In the genomic region with DNA sequence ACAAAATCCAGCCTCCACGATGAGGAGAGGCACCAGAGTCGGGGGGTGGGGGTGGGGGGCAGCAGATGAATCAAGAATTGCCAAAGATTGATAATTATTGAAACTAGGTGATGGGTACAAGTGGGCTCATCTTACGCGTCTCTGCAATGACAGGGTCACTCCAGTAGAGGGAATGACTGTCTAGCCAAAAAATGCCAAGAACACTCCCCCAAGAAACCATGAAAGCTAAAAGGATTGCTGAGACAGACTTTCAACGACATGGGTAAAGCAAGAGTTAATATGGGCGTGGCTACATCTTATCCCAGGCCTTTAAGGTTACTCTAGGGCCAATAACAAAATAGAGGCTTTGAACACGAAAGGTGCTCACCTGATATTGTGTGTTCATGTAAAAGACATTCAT, we compare ENCODE assay signal across 11 cellular contexts.
A peak's percentile ranks its signal among the peaks of the same experiment; 100 is the strongest.
DNase-seq lines count a peak whose midpoint lies in the region; ATAC-seq and TF ChIP-seq lines count a peak whose summit lies in the region.
"Had no signal": no experiment of that assay in that cellular context is flagged by ENCODE, and none has a peak within 500 bp of the region (broad histone marks: within the 10 kb centered on the region; RNA-seq: fewer than 3 reads in every experiment).

No MANE protein-coding gene starts in this region.

- WGBS in endodermal cell (ENCODE audit: insufficient coverage in 1 of 2, insufficient read length in 1 of 2), 2 experiments = 71 to 72% methylated on average over 7 of the region's 7 CpGs

- POLR2A ChIA-PET in A673 (lab: Charles Lee; ENCODE audit: low non-redundant PET) = interaction anchor here (0.7 kb wide), 1 partner anchor 829 kb away, joined by 3 read pairs; no protein-coding TSS in a partner anchor

- no peaks in the 10 kb centered on the region for H3K27me3 Mint-ChIP-seq in endodermal cell (ENCODE audit: insufficient read depth)

- H3K4me1 ChIP-seq in A673 (ENCODE audit: insufficient read depth, low read length, poor library complexity, severe bottlenecking) (peaks cover 61% of the 10 kb centered on the region), endodermal cell (ENCODE audit: control insufficient read depth, insufficient read depth, low read length) (peaks cover 5% of the 10 kb centered on the region)
- H3K4me1 ChIP-seq: lower lobe of right lung had no signal

- no TSS peak for BruUV-seq in A673 (replicated peaks; lab: Mats Ljungman, UMichigan)

- H3K9me3 ChIP-seq in A673 (ENCODE audit: low read depth, low read length, poor library complexity, severe bottlenecking) = no peaks in the 10 kb centered on the region
- no peaks in the 10 kb centered on the region for H3K9me3 ChIP-seq in endodermal cell (ENCODE audit: control insufficient read depth, low read length)
- H3K9me3 ChIP-seq: lower lobe of right lung had no signal

- CTCF ChIA-PET in A673 (lab: Charles Lee) = interaction anchor here (1.1 kb wide), 1 partner anchor 847 kb away, joined by 4 read pairs; no protein-coding TSS in a partner anchor

- H3K27ac ChIP-seq in A673 (ENCODE audit: low read depth, low read length, poor library complexity, severe bottlenecking) (no peak overlapping the region), endodermal cell (ENCODE audit: low read depth, low read length) (no peak overlapping the region)
- H3K27ac ChIP-seq: lower lobe of right lung had no signal

- TF ChIP-seq CTCF in A673 (conservative IDR thresholded peaks at IDR 0.05; ENCODE audit: low read depth, low read length) (peak; percentile 50), GM12875 (IDR thresholded peaks at IDR 0.05; ENCODE audit: borderline replicate concordance, insufficient read depth, low read depth, low read length) (peak; percentile 35; the same call in 1 of the 2 replicates), endodermal cell (conservative IDR thresholded peaks at IDR 0.05) (peak; percentile 67)

- peaks cover 13% of the 10 kb centered on the region for H3K4me1 Mint-ChIP-seq in endodermal cell

- DNase-seq in A673 (ENCODE audit: low spot score) (peak; percentile 69), NCI-H524 (lab: John Stamatoyannopoulos, UW) (peak; percentile 19 to 69), endodermal cell (peak; percentile 70), midbrain (lab: John Stamatoyannopoulos, UW) (no peak)
- DNase-seq: DMS79 treated with DMSO at 0.1 percent for 48 hours, lower lobe of right lung, NCI-H1417 treated with DMSO at 0.1 percent for 48 hours had no signal

- no peak overlapping the region for H3K27ac Mint-ChIP-seq in endodermal cell

- H3K9ac ChIP-seq in endodermal cell (ENCODE audit: extremely low read depth, low read length, poor library complexity, severe bottlenecking) = no peak overlapping the region

- H3K27me3 ChIP-seq in A673 (replicated peaks; ENCODE audit: insufficient read depth, low read depth, low read length, poor library complexity) (no peaks in the 10 kb centered on the region), endodermal cell (ENCODE audit: control insufficient read depth, insufficient read depth, low read length, poor library complexity, severe bottlenecking) (no peaks in the 10 kb centered on the region)

- H3K4me3 Mint-ChIP-seq in endodermal cell = no peak overlapping the region

- H3K4me3 ChIP-seq in A673 (ENCODE audit: low read depth, low read length, poor library complexity, severe bottlenecking) = no peak overlapping the region
- H3K4me3 ChIP-seq in GM12875 (ENCODE audit: low read depth, low read length) = no peak overlapping the region
- no peak overlapping the region for H3K4me3 ChIP-seq in endodermal cell (ENCODE audit: low read length)
- H3K4me3 ChIP-seq: lower lobe of right lung had no signal

- intact Hi-C loops in A673 (cut with micrococcal nuclease; ENCODE audit: unreplicated experiment) = no loop called here

- no peaks in the 10 kb centered on the region for H3K9me3 Mint-ChIP-seq in endodermal cell

- no peak for ATAC-seq in activated CD4-positive, CD25-positive, alpha-beta regulatory T cell treated with anti-CD3 and anti-CD28 coated beads, Interleukin-2, amount 50 U/mL, for 24 hours
- ATAC-seq in GM21423 (IDR thresholded peaks at IDR 0.05; ENCODE audit: unreplicated experiment) (no peak), GM18511 (IDR thresholded peaks at IDR 0.05; ENCODE audit: unreplicated experiment) (no peak)
- ATAC-seq: lower lobe of right lung had no signal

- H3K36me3 Mint-ChIP-seq in endodermal cell (ENCODE audit: low read depth) = peaks cover 11% of the 10 kb centered on the region

- H3K36me3 ChIP-seq in A673 (ENCODE audit: insufficient read depth, low read length, poor library complexity, severe bottlenecking) (no peaks in the 10 kb centered on the region), endodermal cell (ENCODE audit: control insufficient read depth, insufficient read depth, low read length) (peaks cover 7% of the 10 kb centered on the region)
